22 cellular contexts compared by ENCODE assay signal in the genomic region with DNA sequence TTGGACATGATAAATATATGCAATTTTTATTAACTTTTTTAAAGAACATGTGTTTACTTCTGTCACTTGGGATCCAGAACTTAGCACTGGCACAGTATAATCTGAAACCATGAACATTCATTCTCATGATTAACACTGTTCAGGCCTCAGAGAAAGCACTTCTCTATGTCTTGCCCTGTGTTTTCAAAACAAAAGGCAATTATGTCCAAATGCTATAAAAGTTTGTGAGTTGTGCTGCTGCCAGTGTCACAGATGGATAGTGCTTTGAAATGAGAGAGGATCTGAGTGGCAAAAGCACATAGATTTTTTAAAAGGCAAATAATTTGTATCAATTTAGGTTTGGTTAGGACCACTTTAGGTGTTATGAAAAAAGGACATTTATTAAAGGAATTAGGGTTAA.
"Had no signal": no experiment of that assay in that cellular context is flagged by ENCODE, and none has a peak within 500 bp of the region (broad histone marks: within the 10 kb centered on the region; RNA-seq: fewer than 3 reads in every experiment).

No MANE protein-coding gene starts in this region.

- H3K27ac ChIP-seq: adrenal gland, ascending aorta had no signal

- H3K9me3 ChIP-seq: adrenal gland, ascending aorta, SK-N-SH had no signal

- H3K36me3 ChIP-seq: adrenal gland, ascending aorta had no signal

- H3K4me3 Mint-ChIP-seq: activated CD8-positive, alpha-beta T cell treated with anti-CD3 and anti-CD28 coated beads for 36 hours; activated naive CD8-positive, alpha-beta T cell treated with anti-CD3 and anti-CD28 coated beads, Interleukin-2, amount 10 ng/mL, durations not matched to agents 7 days and 5 days; T-helper 1 cell treated with Interleukin-12 subunit alpha and Interleukin-12 subunit beta and Interleukin-4 antibody, amounts not matched to agents 30 μg/mL and 1 μg/mL, for 36 hours had no signal

- H3K36me3 Mint-ChIP-seq: activated naive CD8-positive, alpha-beta T cell treated with anti-CD3 and anti-CD28 coated beads, Interleukin-2, amount 10 ng/mL, durations not matched to agents 7 days and 5 days had no signal

- H3K27ac Mint-ChIP-seq: activated CD8-positive, alpha-beta T cell treated with anti-CD3 and anti-CD28 coated beads for 36 hours; activated naive CD8-positive, alpha-beta T cell treated with anti-CD3 and anti-CD28 coated beads, Interleukin-2, amount 10 ng/mL, durations not matched to agents 7 days and 5 days; T-helper 1 cell treated with Interleukin-12 subunit alpha and Interleukin-12 subunit beta and Interleukin-4 antibody, amounts not matched to agents 30 μg/mL and 1 μg/mL, for 36 hours had no signal

- FAIRE-seq: K562 had no signal

- H3K4me2 ChIP-seq: SK-N-SH had no signal

- H3K9me3 Mint-ChIP-seq: activated CD8-positive, alpha-beta T cell treated with anti-CD3 and anti-CD28 coated beads for 36 hours; activated naive CD8-positive, alpha-beta T cell treated with anti-CD3 and anti-CD28 coated beads, Interleukin-2, amount 10 ng/mL, durations not matched to agents 7 days and 5 days; T-helper 1 cell treated with Interleukin-12 subunit alpha and Interleukin-12 subunit beta and Interleukin-4 antibody, amounts not matched to agents 30 μg/mL and 1 μg/mL, for 36 hours had no signal

- DNase-seq: activated CD4-positive, alpha-beta T cell treated with anti-CD3 and anti-CD28 coated beads for 4 hours; activated CD8-positive, alpha-beta memory T cell treated with anti-CD3 and anti-CD28 coated beads, Interleukin-2, amount 50 U/mL, for 4 hours; activated CD8-positive, alpha-beta T cell treated with anti-CD3 and anti-CD28 coated beads for 36 hours; activated naive CD4-positive, alpha-beta T cell treated with anti-CD3 and anti-CD28 coated beads, Interleukin-2, amount 50 U/mL, for 16 hours; activated naive CD8-positive, alpha-beta T cell treated with anti-CD3 and anti-CD28 coated beads, Interleukin-2, amount 10 ng/mL, durations not matched to agents 7 days and 5 days; activated T-cell treated with anti-CD3 and anti-CD28 coated beads, Interleukin-2, amount 50 U/mL, for 1 hour; adrenal gland; Karpas-422; MM.1S; NCI-H1105; NCI-H1436; NCI-H1694 treated with DMSO at 0.1 percent for 48 hours; NCI-H2029 treated with DMSO at 0.1 percent for 48 hours; NCI-H345; NCI-H510A; NCI-H526 treated with DMSO at 0.1 percent for 48 hours; NCI-H82; SK-N-SH had no signal

- H3K27me3 ChIP-seq: adrenal gland, ascending aorta had no signal

- H3K4me3 ChIP-seq: adrenal gland, ascending aorta, K562 had no signal

- H3K9ac ChIP-seq: SK-N-SH had no signal

- H3K4me1 ChIP-seq: adrenal gland, ascending aorta had no signal

- H3K4me1 Mint-ChIP-seq: activated naive CD8-positive, alpha-beta T cell treated with anti-CD3 and anti-CD28 coated beads, Interleukin-2, amount 10 ng/mL, durations not matched to agents 7 days and 5 days had no signal

- H3K27me3 Mint-ChIP-seq: activated CD8-positive, alpha-beta T cell treated with anti-CD3 and anti-CD28 coated beads for 36 hours; activated naive CD8-positive, alpha-beta T cell treated with anti-CD3 and anti-CD28 coated beads, Interleukin-2, amount 10 ng/mL, durations not matched to agents 7 days and 5 days had no signal

- ATAC-seq: activated CD4-positive, CD25-positive, alpha-beta regulatory T cell treated with anti-CD3 and anti-CD28 coated beads, Interleukin-2, amount 50 U/mL, for 24 hours; activated CD8-positive, alpha-beta T cell treated with anti-CD3 and anti-CD28 coated beads for 36 hours; K562 had no signal
